In genomic region chrX:16870095-16870860, GRCh38 we compare ENCODE assay signal across 8 cellular contexts. TPM values are rescaled to one million over a fixed set of nuclear protein-coding genes. Genes with fewer than 3 reads are reported as not detected.
DNase-seq lines count a peak whose midpoint lies in the region; FAIRE-seq and TF ChIP-seq lines count a peak whose summit lies in the region.

Gene RBBP7 (minus strand): TSS chrX:16870362. CDS start chrX:16870053, 309 bp downstream.

- H3K9ac ChIP-seq in neural cell (ENCODE audit: low read length), result peak within 1 kb of the TSS; percentile 89

- WGBS in stomach, 5 donors, result 0 to 6% (median 1%) methylated on average over 1 to 66 of the region's 84 CpGs

- H3K27ac ChIP-seq in neural cell (ENCODE audit: low read length), result peak within 1 kb of the TSS; percentile 93
- H3K27ac ChIP-seq in stomach, result peak within 1 kb of the TSS; percentile 85 to 95 (median 93)

- H3K79me2 ChIP-seq in neural cell (replicated peaks; ENCODE audit: insufficient read depth, low read length), result peaks cover 25% of the 10 kb centered on the region

- peaks cover 0 to 52% (median 29%) of the 10 kb centered on the region in 4 donors for H3K4me1 ChIP-seq in stomach

- DNase-seq in ELF-1 (ENCODE audit: low read depth, low spot score) (peak; percentile 97), H54 (ENCODE audit: insufficient read length, low spot score) (peak; percentile 38), MG63 (peak; percentile 91), SHP77 treated with DMSO at 0.1 percent for 48 hours (lab: John Stamatoyannopoulos, UW) (peak; percentile 60), fibroblast of the aortic adventitia (ENCODE audit: low read depth) (peak; percentile 93), stomach (peak; percentile 91)
- DNase-seq in activated effector memory CD4-positive, alpha-beta T cell treated with anti-CD3 and anti-CD28 coated beads, Interleukin-2, amount 50 U/mL, for 16 hours, result peak; percentile 96

- TF ChIP-seq EP300 in neural cell (conservative IDR thresholded peaks at IDR 0.05; ENCODE audit: poor library complexity, severe bottlenecking) (no peak), stomach (IDR thresholded peaks at IDR 0.05) (no peak)

- TF ChIP-seq POLR2A in H54 (IDR thresholded peaks at IDR 0.05; ENCODE audit: low read depth, low read length) (peak; percentile 68), stomach (IDR thresholded peaks at IDR 0.05) (peak in 2 of 4 donors; percentile 30 to 46)

- no peak for TF ChIP-seq RAD21 in neural cell (conservative IDR thresholded peaks at IDR 0.05)

- H2AFZ ChIP-seq in neural cell (ENCODE audit: low read depth, low read length), result peak within 1 kb of the TSS; percentile 51

- no peaks in the 10 kb centered on the region for H3F3A ChIP-seq in neural cell (ENCODE audit: insufficient read depth, low read length, poor library complexity, severe bottlenecking)

- H3K27me3 ChIP-seq in MG63 (no peaks in the 10 kb centered on the region), neural cell (ENCODE audit: insufficient read depth, low read depth, low read length) (no peaks in the 10 kb centered on the region), stomach (peaks cover 0 to 10% (median 0%) of the 10 kb centered on the region in 3 donors)

- H3K36me3 ChIP-seq in MG63 (peaks cover 25% of the 10 kb centered on the region), neural cell (ENCODE audit: insufficient read depth, low read length) (no peaks in the 10 kb centered on the region), stomach (no peaks in the 10 kb centered on the region)

- H3K4me3 ChIP-seq in MG63 (peak within 1 kb of the TSS; percentile 73), fibroblast of the aortic adventitia (ENCODE audit: low read depth, low read length) (peak within 1 kb of the TSS; percentile 87), neural cell (ENCODE audit: low read length) (peak within 1 kb of the TSS; percentile 73), stomach (peak within 1 kb of the TSS; percentile 67 to 80 (median 70))

- no peaks in the 10 kb centered on the region for H4K20me1 ChIP-seq in neural cell (ENCODE audit: insufficient read depth)

- H3K4me2 ChIP-seq in neural cell (ENCODE audit: low read length), result peak within 1 kb of the TSS; percentile 68

- H3K9me2 ChIP-seq in neural cell (ENCODE audit: insufficient read depth, low read length), result no peaks in the 10 kb centered on the region

- no peaks in the 10 kb centered on the region for H3K9me3 ChIP-seq in MG63
- H3K9me3 ChIP-seq in neural cell (ENCODE audit: low read length), result no peaks in the 10 kb centered on the region
- no peaks in the 10 kb centered on the region for H3K9me3 ChIP-seq in stomach

- FAIRE-seq in H54 (lab: Jason Lieb, UNC), result no peak

- intact Hi-C loops in stomach (cut with DNase I; ENCODE audit: low total_unique reads), result no loop called here

- TF ChIP-seq CTCF in fibroblast of the aortic adventitia (IDR thresholded peaks at IDR 0.05; ENCODE audit: insufficient read depth, low read length), result no peak
- TF ChIP-seq CTCF in neural cell (IDR thresholded peaks at IDR 0.05; ENCODE audit: poor library complexity, severe bottlenecking), result no peak
- no peak for TF ChIP-seq CTCF in stomach (IDR thresholded peaks at IDR 0.05)

TF ChIP-seq in neural cell, 6 proteins besides CTCF, POLR2A, EP300 and RAD21:
- TF ChIP-seq TAF1 (IDR thresholded peaks at IDR 0.05; ENCODE audit: low read depth) (no peak), EZH2 (IDR thresholded peaks at IDR 0.05; ENCODE audit: borderline replicate concordance, insufficient read depth, low read length, poor library complexity, severe bottlenecking) (no peak), REST (IDR thresholded peaks at IDR 0.05; ENCODE audit: borderline replicate concordance) (peak; percentile 10), SMC3 (conservative IDR thresholded peaks at IDR 0.05; ENCODE audit: poor library complexity) (no peak), POLR2AphosphoS5 (IDR thresholded peaks at IDR 0.05) (peak; percentile 67), MXI1 (conservative IDR thresholded peaks at IDR 0.05; ENCODE audit: poor library complexity, severe bottlenecking) (no peak)
TF ChIP-seq in neural cell: peak in this region for 2.

RNA-seq across cellular contexts. Expression of gene RBBP7, which starts in this region (rescaled TPM):
- 167 and 233 TPM in 2 replicates for total RNA-seq in MG63 (2014; rRNA removed; shearing (Covaris generic); ENCODE audit: low replicate concordance)
- total RNA-seq in fibroblast of the aortic adventitia (ENCODE audit: low replicate concordance) (120 and 172 TPM in 2 replicates), stomach (100 to 1,000 TPM in 3 of 5 donors, 10 to 100 TPM in 2; 60.9 to 150 (median 123) TPM)
- polyA plus RNA-seq in neural cell (197 and 204 TPM in 2 replicates), stomach (100 to 1,000 TPM in 1 of 3 donors, 10 to 100 TPM in 2; 81.8 to 152 (median 95.3) TPM)
- polyA minus RNA-seq in neural cell, result 83.6 and 90.3 TPM in 2 replicates

Comparison
In these comparisons a context has a peak if more than half of its experiments do, and no peak if none do; other contexts are left out.
1. Peak in every context shown above with its lines: DNase-seq, H3K4me3 ChIP-seq and H3K27ac ChIP-seq.
2. DNase-seq: peak in every context shown above with its lines; median percentile 97 in ELF-1; 96 in activated effector memory CD4-positive, alpha-beta T cell treated with anti-CD3 and anti-CD28 coated beads, Interleukin-2, amount 50 U/mL, for 16 hours; 93 in fibroblast of the aortic adventitia; 91 in MG63; 91 in stomach; 60 in SHP77 treated with DMSO at 0.1 percent for 48 hours; 38 in H54.